1 cellular context compared by ENCODE assay signal in the genomic region with DNA sequence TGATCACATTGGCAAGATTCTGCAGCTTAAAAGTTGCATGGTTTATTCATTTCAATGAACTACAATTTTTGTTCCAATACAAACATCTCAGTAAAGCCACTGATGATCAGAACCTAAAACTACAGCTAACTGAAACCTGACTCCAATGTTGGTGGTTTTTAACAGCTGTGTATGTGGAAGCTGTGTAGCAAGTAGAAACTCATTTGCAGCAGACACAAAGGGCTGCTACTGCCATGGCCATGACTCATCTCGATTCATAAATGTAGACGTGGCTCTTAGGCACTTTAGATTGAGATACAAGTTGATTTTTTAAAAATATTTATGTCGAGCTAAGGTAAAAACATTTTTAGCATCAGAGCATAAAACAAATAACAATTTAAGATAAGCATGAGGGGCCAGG.
TF ChIP-seq lines count a peak whose summit lies in the region.

No MANE protein-coding gene starts in this region.

TF ChIP-seq in K562, 482 proteins besides CTCF, POLR2A, EP300 and RAD21 (continued from another document):
- 0 out of 2 replicates have a peak, but pooled peaks have one; percentile 22 for TF ChIP-seq ZNF316 (IDR thresholded peaks at IDR 0.05)
- TF ChIP-seq, protein P1, sequence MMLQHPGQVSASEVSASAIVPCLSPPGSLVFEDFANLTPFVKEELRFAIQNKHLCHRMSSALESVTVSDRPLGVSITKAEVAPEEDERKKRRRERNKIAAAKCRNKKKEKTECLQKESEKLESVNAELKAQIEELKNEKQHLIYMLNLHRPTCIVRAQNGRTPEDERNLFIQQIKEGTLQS (IDR thresholded peaks at IDR 0.05), result 0 out of 2 replicates have a peak, but pooled peaks have one; percentile 13
- TF ChIP-seq, protein P1 (CRISPR knock-in tag; conservative IDR thresholded peaks at IDR 0.05), result no peak
